ENCODE assay signal across 2 cellular contexts in genomic region chr6:42482126-42482525, GRCh38.
TF ChIP-seq lines count a peak whose summit lies in the region.

No MANE protein-coding gene starts in this region.

TF ChIP-seq in IMR-90, 13 proteins besides CTCF, POLR2A, EP300 and RAD21:
- TF ChIP-seq RFX5 (IDR thresholded peaks at IDR 0.05; ENCODE audit: low read depth, low read length), result no peak
- TF ChIP-seq BHLHE40 (IDR thresholded peaks at IDR 0.05; ENCODE audit: low read depth, low read length), result no peak
- no peak for TF ChIP-seq MAFK (IDR thresholded peaks at IDR 0.05; ENCODE audit: low read depth, low read length)
- TF ChIP-seq USF2 (IDR thresholded peaks at IDR 0.05; ENCODE audit: low read depth, low read length), result no peak
- no peak for TF ChIP-seq MAZ (IDR thresholded peaks at IDR 0.05; ENCODE audit: borderline replicate concordance, low read depth, low read length)
- TF ChIP-seq MXI1 (IDR thresholded peaks at IDR 0.05; ENCODE audit: borderline replicate concordance, low read depth, low read length), result no peak
- no peak for TF ChIP-seq SMC3 (IDR thresholded peaks at IDR 0.05; ENCODE audit: low read depth, low read length)
- TF ChIP-seq NFE2L2 (IDR thresholded peaks at IDR 0.05; ENCODE audit: low read depth, low read length), result no peak
- TF ChIP-seq CHD1 (IDR thresholded peaks at IDR 0.05; ENCODE audit: low read depth, low read length), result no peak
- TF ChIP-seq ELK1 (IDR thresholded peaks at IDR 0.05; ENCODE audit: borderline replicate concordance, low read depth, low read length), result no peak
- no peak for TF ChIP-seq RCOR1 (IDR thresholded peaks at IDR 0.05; ENCODE audit: insufficient replicate concordance, low read length)
- no peak for TF ChIP-seq FOS (IDR thresholded peaks at IDR 0.05; ENCODE audit: low read depth, low read length)
- TF ChIP-seq CEBPB (IDR thresholded peaks at IDR 0.05; ENCODE audit: low read depth, low read length), result no peak
TF ChIP-seq in IMR-90: peak in this region for 0.

TF ChIP-seq in K562, 482 proteins besides CTCF, POLR2A, EP300 and RAD21:
- TF ChIP-seq NCOA4 (IDR thresholded peaks at IDR 0.05; ENCODE audit: partially characterized antibody) (no peak), ESRRA (IDR thresholded peaks at IDR 0.05; ENCODE audit: borderline replicate concordance, low read depth) (peak; percentile 82), HNRNPLL (IDR thresholded peaks at IDR 0.05; ENCODE audit: low read depth, low read length, poor library complexity, severe bottlenecking) (no peak)
